In genomic region chr7:85021090-85021704, GRCh38 we compare ENCODE assay signal across 9 cellular contexts.
A peak's percentile ranks its signal among the peaks of the same experiment; 100 is the strongest.
DNase-seq lines count a peak whose midpoint lies in the region; TF ChIP-seq lines count a peak whose summit lies in the region.
"Had no signal": no experiment of that assay in that cellular context is flagged by ENCODE, and none has a peak within 500 bp of the region (broad histone marks: within the 10 kb centered on the region; RNA-seq: fewer than 3 reads in every experiment).

No MANE protein-coding gene starts in this region.

- H3K27ac Mint-ChIP-seq in activated CD4-positive, alpha-beta T cell treated with anti-CD3 and anti-CD28 coated beads, Interleukin-2, amount 10 ng/mL, durations not matched to agents 7 days and 5 days = no peak overlapping the region

- DNase-seq in AG08395 (ENCODE audit: low spot score) = peak; percentile 38
- no peak for DNase-seq in HL-60 (ENCODE audit: low read depth in 1 of 2, low spot score in 1 of 2)
- DNase-seq in kidney glomerular epithelial cell (lab: John Stamatoyannopoulos, UW) = peak; percentile 23
- no peak for DNase-seq in Peyer's patch
- DNase-seq in activated CD4-positive, alpha-beta T cell treated with anti-CD3 and anti-CD28 coated beads, Interleukin-2, amount 10 ng/mL, durations not matched to agents 7 days and 5 days = no peak
- no peak for DNase-seq in NCI-H1105 treated with DMSO at 0.1 percent for 48 hours (lab: John Stamatoyannopoulos, UW)
- DNase-seq in activated effector memory CD4-positive, alpha-beta T cell treated with Interleukin-2 at 50 U/mL for 16 hours = no peak
- DNase-seq: GDM1 had no signal

- CTCF ChIA-PET in activated CD4-positive, alpha-beta T cell treated with anti-CD3 and anti-CD28 coated beads, Interleukin-2, amount 10 ng/mL, durations not matched to agents 7 days and 5 days (lab: Charles Lee) = no interaction called here

- no peak overlapping the region for H3K27ac ChIP-seq in HL-60 (replicated peaks)
- no peak overlapping the region for H3K27ac ChIP-seq in VCaP
- no peak overlapping the region for H3K27ac ChIP-seq in Peyer's patch

- no peak for TF ChIP-seq POLR2A in Peyer's patch (IDR thresholded peaks at IDR 0.05)

- no peaks in the 10 kb centered on the region for H3K9me3 ChIP-seq in Peyer's patch

- no peaks in the 10 kb centered on the region for H3K4me1 Mint-ChIP-seq in activated CD4-positive, alpha-beta T cell treated with anti-CD3 and anti-CD28 coated beads, Interleukin-2, amount 10 ng/mL, durations not matched to agents 7 days and 5 days

- H3K27me3 ChIP-seq in HL-60 (ENCODE audit: insufficient read depth, poor library complexity, severe bottlenecking) (peaks cover 7% of the 10 kb centered on the region), Peyer's patch (no peaks in the 10 kb centered on the region)

- POLR2A ChIA-PET in activated CD4-positive, alpha-beta T cell treated with anti-CD3 and anti-CD28 coated beads, Interleukin-2, amount 10 ng/mL, durations not matched to agents 7 days and 5 days (lab: Charles Lee) = no interaction called here

- H3K36me3 Mint-ChIP-seq in activated CD4-positive, alpha-beta T cell treated with anti-CD3 and anti-CD28 coated beads, Interleukin-2, amount 10 ng/mL, durations not matched to agents 7 days and 5 days (ENCODE audit: low read depth) = no peaks in the 10 kb centered on the region

- no peaks in the 10 kb centered on the region for H3K4me1 ChIP-seq in Peyer's patch

- H3K27me3 Mint-ChIP-seq in activated CD4-positive, alpha-beta T cell treated with anti-CD3 and anti-CD28 coated beads, Interleukin-2, amount 10 ng/mL, durations not matched to agents 7 days and 5 days = peaks cover 2% of the 10 kb centered on the region

- H3K4me3 Mint-ChIP-seq in activated CD4-positive, alpha-beta T cell treated with anti-CD3 and anti-CD28 coated beads, Interleukin-2, amount 10 ng/mL, durations not matched to agents 7 days and 5 days = no peak overlapping the region

- H3K36me3 ChIP-seq in Peyer's patch = no peaks in the 10 kb centered on the region

- H3K4me3 ChIP-seq in HL-60 (replicated peaks; ENCODE audit: insufficient read depth, low read length) = no peak overlapping the region
- no peak overlapping the region for H3K4me3 ChIP-seq in Peyer's patch

- TF ChIP-seq CTCF in HL-60 (IDR thresholded peaks at IDR 0.05; ENCODE audit: insufficient read depth, low read length) = peak; percentile 38
- TF ChIP-seq CTCF in VCaP (conservative IDR thresholded peaks at IDR 0.05) = peak; percentile 89
- TF ChIP-seq CTCF in Peyer's patch (IDR thresholded peaks at IDR 0.05) = peak in 3 of 6 experiments; percentile 25 to 40 (median 38)

- no peaks in the 10 kb centered on the region for H3K9me3 Mint-ChIP-seq in activated CD4-positive, alpha-beta T cell treated with anti-CD3 and anti-CD28 coated beads, Interleukin-2, amount 10 ng/mL, durations not matched to agents 7 days and 5 days

Comparison
In these comparisons a context has a peak if more than half of its experiments do, and no peak if none do; other contexts are left out.
1. DNase-seq: peak in AG08395 (single experiment) and kidney glomerular epithelial cell (single experiment); none in HL-60 (0 of 2), Peyer's patch (0 of 3), activated CD4-positive, alpha-beta T cell treated with anti-CD3 and anti-CD28 coated beads, Interleukin-2, amount 10 ng/mL, durations not matched to agents 7 days and 5 days (single experiment), NCI-H1105 treated with DMSO at 0.1 percent for 48 hours (single experiment) and activated effector memory CD4-positive, alpha-beta T cell treated with Interleukin-2 at 50 U/mL for 16 hours (single experiment).